Comparison of ENCODE assay signal across 22 cellular contexts in the genomic region with DNA sequence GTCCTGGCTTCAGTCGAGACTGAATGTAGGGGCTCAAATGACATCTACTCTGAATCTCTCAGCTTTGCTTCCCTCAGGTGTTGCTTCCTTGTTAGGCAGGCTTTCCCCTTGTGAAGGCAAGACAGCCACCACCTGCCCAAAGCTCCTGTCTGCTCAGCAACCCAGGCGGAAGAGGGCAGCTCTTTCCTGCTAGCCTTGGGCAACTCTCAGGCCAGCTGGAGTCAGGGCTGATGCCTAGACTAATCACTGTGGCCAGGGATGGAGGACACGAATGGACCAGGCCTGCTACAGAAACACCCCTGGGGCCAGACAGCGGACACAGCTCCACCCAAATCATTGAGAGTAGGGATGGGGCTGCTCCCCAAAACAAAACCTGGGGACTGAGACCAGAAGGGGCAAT.
DNase-seq lines count a peak whose midpoint lies in the region; ATAC-seq, FAIRE-seq and TF ChIP-seq lines count a peak whose summit lies in the region.
"Had no signal": no experiment of that assay in that cellular context is flagged by ENCODE, and none has a peak within 500 bp of the region (broad histone marks: within the 10 kb centered on the region; RNA-seq: fewer than 3 reads in every experiment).

No MANE protein-coding gene starts in this region.

- no peaks in the 10 kb centered on the region for H3K9me3 ChIP-seq in vagina
- no peaks in the 10 kb centered on the region for H3K9me3 ChIP-seq in HepG2 (ENCODE audit: low read length)
- H3K9me3 ChIP-seq: BLaER1, Caco-2 had no signal

- H3K9me3 Mint-ChIP-seq in activated CD8-positive, alpha-beta memory T cell treated with anti-CD3 and anti-CD28 coated beads, Interleukin-2, amount 10 ng/mL, durations not matched to agents 7 days and 5 days (ENCODE audit: low read depth), result no peaks in the 10 kb centered on the region
- H3K9me3 Mint-ChIP-seq: CD4-positive, CD25-positive, alpha-beta regulatory T cell; CD8-positive, alpha-beta T cell had no signal

- CTCF ChIA-PET in activated CD8-positive, alpha-beta memory T cell treated with anti-CD3 and anti-CD28 coated beads, Interleukin-2, amount 10 ng/mL, durations not matched to agents 7 days and 5 days (lab: Charles Lee), result interaction anchor here (1.3 kb wide), 1 partner anchor 56 kb away, joined by 3 read pairs; no protein-coding TSS in a partner anchor
- CTCF ChIA-PET in HepG2 (lab: Yijun Ruan, JAX; ENCODE audit: low intra/inter-chr PET ratio, low total read pairs), result no interaction called here

- H3K4me3 Mint-ChIP-seq in activated CD8-positive, alpha-beta memory T cell treated with anti-CD3 and anti-CD28 coated beads, Interleukin-2, amount 10 ng/mL, durations not matched to agents 7 days and 5 days, result no peak overlapping the region
- H3K4me3 Mint-ChIP-seq: B cell; CD4-positive, CD25-positive, alpha-beta regulatory T cell; CD8-positive, alpha-beta T cell had no signal

- H3K4me2 ChIP-seq in HepG2 (ENCODE audit: low read depth, low read length), result no peak overlapping the region
- H3K4me2 ChIP-seq: BLaER1 had no signal

- intact Hi-C loops in vagina (cut with DNase I) (no loop called here), HepG2 (cut with micrococcal nuclease; ENCODE audit: unreplicated experiment) (no loop called here)

- H3K27me3 ChIP-seq in vagina (no peaks in the 10 kb centered on the region), HepG2 (ENCODE audit: control insufficient read depth in 1 of 2, insufficient read depth in 2 of 2, low read length in 2 of 2) (peaks cover 2 to 34% of the 10 kb centered on the region in 2 experiments; a peak in 3 of 5 replicates)
- H3K27me3 ChIP-seq: BLaER1 had no signal

- peaks cover 4% of the 10 kb centered on the region for H3K4me1 ChIP-seq in vagina
- H3K4me1 ChIP-seq in HepG2 (ENCODE audit: insufficient read depth, low read length), result no peaks in the 10 kb centered on the region
- H3K4me1 ChIP-seq: BLaER1, Caco-2 had no signal

- ATAC-seq in activated CD8-positive, alpha-beta memory T cell treated with anti-CD3 and anti-CD28 coated beads, Interleukin-2, amount 10 ng/mL, durations not matched to agents 7 days and 5 days, result no peak
- ATAC-seq in HepG2, result no peak
- ATAC-seq: CD8-positive, alpha-beta T cell had no signal

- peaks cover 10% of the 10 kb centered on the region for H3K4me1 Mint-ChIP-seq in activated CD8-positive, alpha-beta memory T cell treated with anti-CD3 and anti-CD28 coated beads, Interleukin-2, amount 10 ng/mL, durations not matched to agents 7 days and 5 days
- H3K4me1 Mint-ChIP-seq: B cell; CD4-positive, CD25-positive, alpha-beta regulatory T cell had no signal

- H3K27ac ChIP-seq in coronary artery, result no peak overlapping the region
- H3K27ac ChIP-seq in vagina, result no peak overlapping the region
- no peak overlapping the region for H3K27ac ChIP-seq in HepG2 (ENCODE audit: extremely low read length, insufficient read depth, low read length)
- H3K27ac ChIP-seq: 22Rv1, BLaER1, C4-2B had no signal

- no peaks in the 10 kb centered on the region for H3K36me3 ChIP-seq in vagina
- no peaks in the 10 kb centered on the region for H3K36me3 ChIP-seq in HepG2 (replicated peaks in 1 of 2; ENCODE audit: control insufficient read depth in 1 of 2, insufficient read depth in 2 of 2, low read length in 2 of 2)
- H3K36me3 ChIP-seq: BLaER1 had no signal

- TF ChIP-seq CTCF in coronary artery (IDR thresholded peaks at IDR 0.05) (no peak), vagina (IDR thresholded peaks at IDR 0.05) (no peak), HepG2 (CRISPR knock-in tag; IDR thresholded peaks at IDR 0.05) (no peak)

- in situ Hi-C loops in HepG2 (cut with HindIII; ENCODE audit: extremely low pct_ligation_motif_present, low pct_unique_long_range_greater_than_20kb), result loop anchor here (10.0 kb wide), 1 partner anchor 148 kb away; no protein-coding TSS in a partner anchor

- H3K27me3 Mint-ChIP-seq in activated CD8-positive, alpha-beta memory T cell treated with anti-CD3 and anti-CD28 coated beads, Interleukin-2, amount 10 ng/mL, durations not matched to agents 7 days and 5 days, result peaks cover 24% of the 10 kb centered on the region

- TF ChIP-seq RAD21 in HepG2 (CRISPR knock-in tag; IDR thresholded peaks at IDR 0.05), result no peak

- H2AFZ ChIP-seq in HepG2 (ENCODE audit: low read length), result no peak overlapping the region

- POLR2A ChIA-PET in HepG2 (lab: Yijun Ruan, JAX), result no interaction called here

- TF ChIP-seq POLR2A in vagina (IDR thresholded peaks at IDR 0.05) (no peak), HepG2 (IDR thresholded peaks at IDR 0.05; ENCODE audit: insufficient read depth in 1 of 2, low read depth in 2 of 2, low read length in 2 of 2) (no peak)

- DNase-seq in activated CD8-positive, alpha-beta memory T cell treated with anti-CD3 and anti-CD28 coated beads, Interleukin-2, amount 10 ng/mL, durations not matched to agents 7 days and 5 days, result peak; percentile 11
- DNase-seq in activated CD8-positive, alpha-beta memory T cell treated with anti-CD3 and anti-CD28 coated beads for 24 hours, result no peak
- DNase-seq in coronary artery (ENCODE audit: low spot score) (peak; percentile 52), islet precursor cell (peak; percentile 55), vagina (ENCODE audit: extremely low spot score in 2 of 2) (peak; percentile 69 to 81), HepG2 (ENCODE audit: low spot score) (no peak)
- DNase-seq in activated naive CD4-positive, alpha-beta T cell treated with anti-CD3 and anti-CD28 coated beads, Interleukin-2, amount 50 U/mL, for 16 hours, result no peak
- DNase-seq: Caco-2; CD4-positive, CD25-positive, alpha-beta regulatory T cell; DMS153; DND-41; GOT3; H7; HCEC 1CT had no signal

- no peaks in the 10 kb centered on the region for H4K20me1 ChIP-seq in HepG2 (ENCODE audit: insufficient read depth, low read length)
- H4K20me1 ChIP-seq: BLaER1 had no signal

- no TSS peak for BruUV-seq in HepG2 (replicated peaks; lab: Mats Ljungman, UMichigan)

- H3K36me3 Mint-ChIP-seq in activated CD8-positive, alpha-beta memory T cell treated with anti-CD3 and anti-CD28 coated beads, Interleukin-2, amount 10 ng/mL, durations not matched to agents 7 days and 5 days, result no peaks in the 10 kb centered on the region
- H3K36me3 Mint-ChIP-seq: CD4-positive, CD25-positive, alpha-beta regulatory T cell; CD8-positive, alpha-beta T cell had no signal

- H3K4me3 ChIP-seq in coronary artery (no peak overlapping the region), vagina (no peak overlapping the region), HepG2 (replicated peaks in 1 of 3; ENCODE audit: insufficient read depth in 1 of 3, low read depth in 2 of 3, low read length in 3 of 3) (no peak overlapping the region)
- H3K4me3 ChIP-seq: BLaER1 had no signal

- FAIRE-seq in HepG2 (lab: Jason Lieb, UNC), result no peak
- FAIRE-seq: A204.1, G401.6, GM12892 had no signal

- no peak for TF ChIP-seq EP300 in HepG2 (IDR thresholded peaks at IDR 0.05; ENCODE audit: low read depth in 2 of 2, low read length in 2 of 2)
- no peak for TF ChIP-seq EP300 in HepG2 (CRISPR knock-in tag; IDR thresholded peaks at IDR 0.05; ENCODE audit: borderline replicate concordance)

- no peaks in the 10 kb centered on the region for H3K79me2 ChIP-seq in HepG2 (ENCODE audit: insufficient read depth, low read length)

- WGBS in HepG2 (ENCODE audit: low lambda C conversion rate), result 18% methylated on average over 3 of the region's 4 CpGs

- no peak overlapping the region for H3K27ac Mint-ChIP-seq in activated CD8-positive, alpha-beta memory T cell treated with anti-CD3 and anti-CD28 coated beads, Interleukin-2, amount 10 ng/mL, durations not matched to agents 7 days and 5 days
- H3K27ac Mint-ChIP-seq: B cell; CD4-positive, CD25-positive, alpha-beta regulatory T cell; CD8-positive, alpha-beta T cell had no signal

- no peak overlapping the region for H3K9ac ChIP-seq in HepG2 (ENCODE audit: insufficient read depth, low read depth, low read length)
- H3K9ac ChIP-seq: BLaER1 had no signal

TF ChIP-seq in HepG2, 621 proteins besides CTCF, POLR2A, EP300 and RAD21:
- TF ChIP-seq, protein P1, sequence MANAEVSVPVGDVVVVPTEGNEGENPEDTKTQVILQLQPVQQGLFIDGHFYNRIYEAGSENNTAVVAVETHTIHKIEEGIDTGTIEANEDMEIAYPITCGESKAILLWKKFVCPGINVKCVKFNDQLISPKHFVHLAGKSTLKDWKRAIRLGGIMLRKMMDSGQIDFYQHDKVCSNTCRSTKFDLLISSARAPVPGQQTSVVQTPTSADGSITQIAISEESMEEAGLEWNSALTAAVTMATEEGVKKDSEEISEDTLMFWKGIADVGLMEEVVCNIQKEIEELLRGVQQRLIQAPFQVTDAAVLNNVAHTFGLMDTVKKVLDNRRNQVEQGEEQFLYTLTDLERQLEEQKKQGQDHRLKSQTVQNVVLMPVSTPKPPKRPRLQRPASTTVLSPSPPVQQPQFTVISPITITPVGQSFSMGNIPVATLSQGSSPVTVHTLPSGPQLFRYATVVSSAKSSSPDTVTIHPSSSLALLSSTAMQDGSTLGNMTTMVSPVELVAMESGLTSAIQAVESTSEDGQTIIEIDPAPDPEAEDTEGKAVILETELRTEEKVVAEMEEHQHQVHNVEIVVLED (CRISPR knock-in tag; IDR thresholded peaks at IDR 0.05; ENCODE audit: borderline replicate concordance), result no peak
- TF ChIP-seq SRSF4 (IDR thresholded peaks at IDR 0.05; ENCODE audit: low read depth, low read length, poor library complexity, severe bottlenecking), result no peak
- TF ChIP-seq, protein P2, sequence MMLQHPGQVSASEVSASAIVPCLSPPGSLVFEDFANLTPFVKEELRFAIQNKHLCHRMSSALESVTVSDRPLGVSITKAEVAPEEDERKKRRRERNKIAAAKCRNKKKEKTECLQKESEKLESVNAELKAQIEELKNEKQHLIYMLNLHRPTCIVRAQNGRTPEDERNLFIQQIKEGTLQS (CRISPR knock-in tag; IDR thresholded peaks at IDR 0.05), result no peak
- no peak for TF ChIP-seq LBX2 (CRISPR knock-in tag; IDR thresholded peaks at IDR 0.05; ENCODE audit: borderline replicate concordance)

Comparison
In these comparisons a context has a peak if more than half of its experiments do, and no peak if none do; other contexts are left out.
1. DNase-seq: peak in activated CD8-positive, alpha-beta memory T cell treated with anti-CD3 and anti-CD28 coated beads, Interleukin-2, amount 10 ng/mL, durations not matched to agents 7 days and 5 days (single experiment), coronary artery (single experiment), islet precursor cell (single experiment) and vagina (2 of 2); none in activated CD8-positive, alpha-beta memory T cell treated with anti-CD3 and anti-CD28 coated beads for 24 hours (single experiment), activated naive CD4-positive, alpha-beta T cell treated with anti-CD3 and anti-CD28 coated beads, Interleukin-2, amount 50 U/mL, for 16 hours (single experiment) and HepG2 (single experiment).